Comparison of ENCODE assay signal across 8 cellular contexts in genomic region chr3:44439499-44440295, GRCh38. TPM values are rescaled to one million over a fixed set of nuclear protein-coding genes. Genes with fewer than 3 reads are reported as not detected.
A peak's percentile ranks its signal among the peaks of the same experiment; 100 is the strongest.
DNase-seq lines count a peak whose midpoint lies in the region; ATAC-seq and TF ChIP-seq lines count a peak whose summit lies in the region.

No MANE protein-coding gene starts in this region.

- H3K27me3 Mint-ChIP-seq in stimulated activated memory B cell treated with anti-CD40 and anti-IgM and Interleukin-4, amounts not matched to agents 10 μg/mL and 1 μg/mL and 100 μg/mL, for 72 hours, result no peaks in the 10 kb centered on the region

- ATAC-seq in GM19043 (IDR thresholded peaks at IDR 0.05; ENCODE audit: low read depth, unreplicated experiment) (peak; percentile 92), HG03378 (IDR thresholded peaks at IDR 0.05; ENCODE audit: unreplicated experiment) (peak; percentile 94)
- ATAC-seq in stimulated activated memory B cell treated with anti-CD40 and anti-IgM and Interleukin-4, amounts not matched to agents 10 μg/mL and 1 μg/mL and 100 μg/mL, for 72 hours, result peak; percentile 98

- H3K27ac ChIP-seq in colonic mucosa (peak overlapping the region; percentile 75), RWPE1 (no peak overlapping the region)

- H3K9me3 ChIP-seq in colonic mucosa, result no peaks in the 10 kb centered on the region
- H3K9me3 ChIP-seq in mucosa of stomach (ENCODE audit: control insufficient read depth, low read length), result no peaks in the 10 kb centered on the region

- H3K36me3 ChIP-seq in colonic mucosa (no peaks in the 10 kb centered on the region), mucosa of stomach (ENCODE audit: control insufficient read depth, insufficient read depth, low read length) (no peaks in the 10 kb centered on the region)

- H3K4me3 ChIP-seq in colonic mucosa, result no peak overlapping the region
- peak overlapping the region; percentile 56 for H3K4me3 ChIP-seq in mucosa of stomach (ENCODE audit: low read length)

- intact Hi-C loops in colonic mucosa (cut with DNase I), result no loop called here

- peak; percentile 23 for DNase-seq in activated CD4-positive, CD25-positive, alpha-beta regulatory T cell treated with anti-CD3 and anti-CD28 coated beads, Interleukin-2, amount 50 U/mL, for 16 hours (ENCODE audit: low read depth, low spot score)
- DNase-seq in colonic mucosa (peak; percentile 75), NCI-H1048 (lab: John Stamatoyannopoulos, UW) (no peak), RWPE1 (ENCODE audit: low spot score) (no peak)

- no peaks in the 10 kb centered on the region for H3K9me3 Mint-ChIP-seq in stimulated activated memory B cell treated with anti-CD40 and anti-IgM and Interleukin-4, amounts not matched to agents 10 μg/mL and 1 μg/mL and 100 μg/mL, for 72 hours

- H3K36me3 Mint-ChIP-seq in stimulated activated memory B cell treated with anti-CD40 and anti-IgM and Interleukin-4, amounts not matched to agents 10 μg/mL and 1 μg/mL and 100 μg/mL, for 72 hours, result peaks cover 29% of the 10 kb centered on the region

- POLR2A ChIA-PET in RWPE1 (lab: Yijun Ruan, JAX; ENCODE audit: low non-redundant PET), result no interaction called here

- TF ChIP-seq CTCF in colonic mucosa (IDR thresholded peaks at IDR 0.05) (no peak), RWPE1 (conservative IDR thresholded peaks at IDR 0.05; ENCODE audit: low read depth) (no peak)

- H3K27me3 ChIP-seq in colonic mucosa, result no peaks in the 10 kb centered on the region
- no peaks in the 10 kb centered on the region for H3K27me3 ChIP-seq in mucosa of stomach (ENCODE audit: control insufficient read depth, insufficient read depth, low read length)

- H3K4me3 Mint-ChIP-seq in stimulated activated memory B cell treated with anti-CD40 and anti-IgM and Interleukin-4, amounts not matched to agents 10 μg/mL and 1 μg/mL and 100 μg/mL, for 72 hours, result peak overlapping the region; percentile 61

- peak overlapping the region; percentile 89 for H3K27ac Mint-ChIP-seq in stimulated activated memory B cell treated with anti-CD40 and anti-IgM and Interleukin-4, amounts not matched to agents 10 μg/mL and 1 μg/mL and 100 μg/mL, for 72 hours

- H3K4me1 ChIP-seq in colonic mucosa, result no peaks in the 10 kb centered on the region
- peaks cover 22% of the 10 kb centered on the region for H3K4me1 ChIP-seq in mucosa of stomach (ENCODE audit: control insufficient read depth, insufficient read depth, low read length)

- CTCF ChIA-PET in RWPE1 (lab: Yijun Ruan, JAX), result interaction anchor here (0.6 to 0.8 kb wide), 3 partner anchors 34 to 116 kb away, joined by 3 to 6 read pairs (median 4); no protein-coding TSS in a partner anchor

- peaks cover 24% of the 10 kb centered on the region for H3K4me1 Mint-ChIP-seq in stimulated activated memory B cell treated with anti-CD40 and anti-IgM and Interleukin-4, amounts not matched to agents 10 μg/mL and 1 μg/mL and 100 μg/mL, for 72 hours

- H3K9ac ChIP-seq in colonic mucosa (ENCODE audit: low read depth in 2 of 2, low read length in 2 of 2), result peak overlapping the region in 1 of 2 donors; percentile 54
- H3K9ac ChIP-seq in mucosa of stomach (ENCODE audit: low read length), result peak overlapping the region; percentile 68

RNA-seq across cellular contexts. Expression of gene ZNF445, which starts 37.8 kb away (rescaled TPM):
- 10 to 100 TPM; 11.5 to 14.6 TPM for total RNA-seq in colonic mucosa

Comparison
In these comparisons a context has a peak if more than half of its experiments do, and no peak if none do; other contexts are left out.
1. DNase-seq: peak in activated CD4-positive, CD25-positive, alpha-beta regulatory T cell treated with anti-CD3 and anti-CD28 coated beads, Interleukin-2, amount 50 U/mL, for 16 hours (single experiment) and colonic mucosa (single experiment); none in NCI-H1048 (single experiment) and RWPE1 (single experiment).
2. Peak in every context shown above with its lines, with median percentiles within 50 percentile points of each other: ATAC-seq.